8 cellular contexts compared by ENCODE assay signal in genomic region chr15:60695713-60696522, GRCh38.
A peak's percentile ranks its signal among the peaks of the same experiment; 100 is the strongest.
DNase-seq lines count a peak whose midpoint lies in the region; ATAC-seq, FAIRE-seq and TF ChIP-seq lines count a peak whose summit lies in the region.
"Had no signal": no experiment of that assay in that cellular context is flagged by ENCODE, and none has a peak within 500 bp of the region (broad histone marks: within the 10 kb centered on the region; RNA-seq: fewer than 3 reads in every experiment).

No MANE protein-coding gene starts in this region.

- H3K27ac Mint-ChIP-seq in stimulated activated naive CD8-positive, alpha-beta T cell treated with anti-CD3 and anti-CD28 coated beads, Interleukin-15, Interleukin-2, amounts not matched to agents 100 ng/mL and 50 ng/mL, for 24 hours, result peak overlapping the region; percentile 92

- intact Hi-C loops in left lung (cut with DNase I), result no loop called here

- TF ChIP-seq CTCF in left lung (IDR thresholded peaks at IDR 0.05), result no peak

- peaks cover 61% of the 10 kb centered on the region for H3K4me1 Mint-ChIP-seq in stimulated activated naive CD8-positive, alpha-beta T cell treated with anti-CD3 and anti-CD28 coated beads, Interleukin-15, Interleukin-2, amounts not matched to agents 100 ng/mL and 50 ng/mL, for 24 hours (ENCODE audit: low read depth)

- peak overlapping the region; percentile 58 for H3K4me3 Mint-ChIP-seq in stimulated activated naive CD8-positive, alpha-beta T cell treated with anti-CD3 and anti-CD28 coated beads, Interleukin-15, Interleukin-2, amounts not matched to agents 100 ng/mL and 50 ng/mL, for 24 hours

- H3K4me1 ChIP-seq in skeletal muscle satellite cell (ENCODE audit: control insufficient read depth, insufficient read depth, low read length), result peaks cover 5% of the 10 kb centered on the region
- H3K4me1 ChIP-seq in left lung, result peaks cover 2 to 3% of the 10 kb centered on the region in 2 donors

- H3K9ac ChIP-seq in skeletal muscle satellite cell (ENCODE audit: low read depth, low read length), result no peak overlapping the region

- FAIRE-seq in GM12892 (lab: Jason Lieb, UNC), result no peak

- ATAC-seq in left lung, result no peak

- H3K27me3 ChIP-seq in skeletal muscle satellite cell (ENCODE audit: control insufficient read depth, insufficient read depth, low read length) (no peaks in the 10 kb centered on the region), left lung (no peaks in the 10 kb centered on the region)

- H3K36me3 ChIP-seq in skeletal muscle satellite cell (ENCODE audit: insufficient read depth, low read length) (no peaks in the 10 kb centered on the region), left lung (no peaks in the 10 kb centered on the region)

- H3K9me3 Mint-ChIP-seq in stimulated activated naive CD8-positive, alpha-beta T cell treated with anti-CD3 and anti-CD28 coated beads, Interleukin-15, Interleukin-2, amounts not matched to agents 100 ng/mL and 50 ng/mL, for 24 hours, result no peaks in the 10 kb centered on the region

- no peak overlapping the region for H3K4me3 ChIP-seq in skeletal muscle satellite cell (ENCODE audit: low read length)
- no peak overlapping the region for H3K4me3 ChIP-seq in left lung

- DNase-seq in activated CD4-positive, alpha-beta T cell treated with anti-CD3 and anti-CD28 coated beads, Interleukin-2, amount 50 U/mL, for 24 hours (ENCODE audit: low read depth in 1 of 2, low spot score in 1 of 2), result peak; percentile 49 to 87
- DNase-seq in activated naive CD8-positive, alpha-beta T cell treated with anti-CD3 and anti-CD28 coated beads, Interleukin-2, amount 50 U/mL, for 16 hours (ENCODE audit: low read depth, low spot score), result peak; percentile 59
- DNase-seq in left lung (no peak), GM12892 (ENCODE audit: insufficient read length) (no peak), HPDE6-E6E7 (ENCODE audit: extremely low spot score) (no peak)
- DNase-seq: NCI-H526 treated with DMSO at 0.1 percent for 48 hours had no signal

- H3K36me3 Mint-ChIP-seq in stimulated activated naive CD8-positive, alpha-beta T cell treated with anti-CD3 and anti-CD28 coated beads, Interleukin-15, Interleukin-2, amounts not matched to agents 100 ng/mL and 50 ng/mL, for 24 hours (ENCODE audit: low read depth), result no peaks in the 10 kb centered on the region

- H3K4me2 ChIP-seq in skeletal muscle satellite cell (ENCODE audit: low read length), result peak overlapping the region; percentile 28

- TF ChIP-seq POLR2A in GM12892 (IDR thresholded peaks at IDR 0.05; ENCODE audit: low read depth, low read length), result no peak

- H3K9me3 ChIP-seq in skeletal muscle satellite cell (replicated peaks; ENCODE audit: low read length) (no peaks in the 10 kb centered on the region), left lung (no peaks in the 10 kb centered on the region)

- H3K27ac ChIP-seq in left lung, result no peak overlapping the region

- H3K27me3 Mint-ChIP-seq in stimulated activated naive CD8-positive, alpha-beta T cell treated with anti-CD3 and anti-CD28 coated beads, Interleukin-15, Interleukin-2, amounts not matched to agents 100 ng/mL and 50 ng/mL, for 24 hours, result peaks cover 10% of the 10 kb centered on the region

Comparison
In these comparisons a context has a peak if more than half of its experiments do, and no peak if none do; other contexts are left out.
1. DNase-seq: peak in activated CD4-positive, alpha-beta T cell treated with anti-CD3 and anti-CD28 coated beads, Interleukin-2, amount 50 U/mL, for 24 hours (2 of 2) and activated naive CD8-positive, alpha-beta T cell treated with anti-CD3 and anti-CD28 coated beads, Interleukin-2, amount 50 U/mL, for 16 hours (single experiment); none in left lung (0 of 2), GM12892 (single experiment) and HPDE6-E6E7 (single experiment).